2 cellular contexts compared by ENCODE assay signal in genomic region chr15:34637305-34637704, GRCh38.
TF ChIP-seq lines count a peak whose summit lies in the region.

No MANE protein-coding gene starts in this region.

TF ChIP-seq in IMR-90, 13 proteins besides CTCF, POLR2A, EP300 and RAD21:
- TF ChIP-seq CHD1 (IDR thresholded peaks at IDR 0.05; ENCODE audit: low read depth, low read length) = no peak
- TF ChIP-seq MAFK (IDR thresholded peaks at IDR 0.05; ENCODE audit: low read depth, low read length) = no peak
- no peak for TF ChIP-seq NFE2L2 (IDR thresholded peaks at IDR 0.05; ENCODE audit: low read depth, low read length)
- TF ChIP-seq RFX5 (IDR thresholded peaks at IDR 0.05; ENCODE audit: low read depth, low read length) = no peak
- no peak for TF ChIP-seq MXI1 (IDR thresholded peaks at IDR 0.05; ENCODE audit: borderline replicate concordance, low read depth, low read length)
- no peak for TF ChIP-seq FOS (IDR thresholded peaks at IDR 0.05; ENCODE audit: low read depth, low read length)
- TF ChIP-seq SMC3 (IDR thresholded peaks at IDR 0.05; ENCODE audit: low read depth, low read length) = no peak
- TF ChIP-seq CEBPB (IDR thresholded peaks at IDR 0.05; ENCODE audit: low read depth, low read length) = no peak
TF ChIP-seq in IMR-90: peak in this region for 0.

TF ChIP-seq in K562, 482 proteins besides CTCF, POLR2A, EP300 and RAD21:
- TF ChIP-seq DMBX1 (CRISPR knock-in tag; IDR thresholded peaks at IDR 0.05; ENCODE audit: borderline replicate concordance) (no peak), ZBTB7A (IDR thresholded peaks at IDR 0.05; ENCODE audit: borderline replicate concordance, control insufficient read depth, low read depth, low read length) (no peak), BCL6 (CRISPR knock-in tag; IDR thresholded peaks at IDR 0.05) (no peak), RUNX1 (IDR thresholded peaks at IDR 0.05; ENCODE audit: low read depth) (no peak), MITF (IDR thresholded peaks at IDR 0.05) (no peak), COPS2 (conservative IDR thresholded peaks at IDR 0.05) (no peak), RBM39 (optimal IDR thresholded peaks at IDR 0.05; ENCODE audit: low read depth, low read length) (no peak), CEBPB (tag; IDR thresholded peaks at IDR 0.05) (no peak), ZNF511 (CRISPR knock-in tag; IDR thresholded peaks at IDR 0.05) (no peak), PTTG1 (tag; IDR thresholded peaks at IDR 0.05; ENCODE audit: low read depth) (no peak)
